ENCODE assay signal across 23 cellular contexts in the genomic region with DNA sequence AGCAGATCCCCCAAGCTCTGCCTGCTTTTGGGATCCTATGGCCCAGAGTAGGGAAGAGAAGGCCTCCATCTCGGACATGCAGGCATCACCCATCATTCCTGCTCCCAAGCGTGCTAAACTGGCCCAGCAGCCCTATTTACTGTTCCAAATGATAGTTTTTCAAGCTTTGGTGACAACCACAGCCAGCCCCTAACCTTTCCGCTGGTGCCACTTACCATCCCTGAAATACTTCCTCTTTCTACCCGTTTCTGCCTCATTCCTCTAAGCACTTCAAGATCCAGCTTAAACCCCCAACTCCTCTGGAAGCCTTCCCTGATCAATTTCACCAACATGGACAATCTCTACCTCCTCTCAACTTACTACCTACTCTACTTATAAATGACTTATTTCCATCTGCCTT. TPM values are rescaled to one million over a fixed set of nuclear protein-coding genes. Genes with fewer than 3 reads are reported as not detected.
DNase-seq lines count a peak whose midpoint lies in the region; ATAC-seq and TF ChIP-seq lines count a peak whose summit lies in the region.
"Had no signal": no experiment of that assay in that cellular context is flagged by ENCODE, and none has a peak within 500 bp of the region (broad histone marks: within the 10 kb centered on the region; RNA-seq: fewer than 3 reads in every experiment).

No MANE protein-coding gene starts in this region.

- H3K9me3 ChIP-seq in heart left ventricle, result no peaks in the 10 kb centered on the region
- H3K9me3 ChIP-seq: BE2C, left lung, prostate gland had no signal

- 83 to 89% (median 85%) methylated on average over 4 of the region's 4 CpGs for WGBS in heart left ventricle, 4 donors

- H3K27ac ChIP-seq in heart left ventricle (no peak overlapping the region), foreskin keratinocyte (no peak overlapping the region)
- H3K27ac ChIP-seq: brain microvascular endothelial cell, KMS-11, left lung, prostate gland had no signal

- no peaks in the 10 kb centered on the region for H3K27me3 ChIP-seq in heart left ventricle
- no peaks in the 10 kb centered on the region for H3K27me3 ChIP-seq in foreskin keratinocyte
- H3K27me3 ChIP-seq: BE2C, brain microvascular endothelial cell, left lung had no signal

- no peak for DNase-seq in left ventricle myocardium superior
- no peak for DNase-seq in heart left ventricle
- DNase-seq in OCI-M1 (lab: John Stamatoyannopoulos, UW), result peak; percentile 16
- DNase-seq in left lobe of liver (ENCODE audit: low spot score), result no peak
- no peak for DNase-seq in foreskin keratinocyte
- no peak for DNase-seq in RKO (ENCODE audit: low spot score)
- no peak for DNase-seq in 8988T
- DNase-seq: activated CD4-positive, alpha-beta T cell treated with anti-CD3 and anti-CD28 coated beads for 48 hours; activated naive CD4-positive, alpha-beta T cell treated with anti-CD3 and anti-CD28 coated beads, Interleukin-2, amount 50 U/mL, for 16 hours; brain microvascular endothelial cell; CD8-positive, alpha-beta memory T cell; left lung; naive B cell; stimulated activated CD4-positive, alpha-beta T cell treated with anti-CD3 and anti-CD28 coated beads, Interleukin-12 subunit alpha, Interleukin-12 subunit beta, amount 100 ng/mL, for 4 hours; stimulated activated CD4-positive, alpha-beta T cell treated with anti-CD3 and anti-CD28 coated beads, Interleukin-2, amount 100 ng/mL, for 48 hours; stimulated activated naive CD8-positive, alpha-beta T cell treated with anti-CD3 and anti-CD28 coated beads, Interleukin-15, amount 100 ng/mL, for 72 hours; SW 1271 had no signal

- H3K4me1 ChIP-seq in heart left ventricle (peaks cover 0 to 33% (median 9%) of the 10 kb centered on the region in 12 donors), foreskin keratinocyte (peaks cover 37% of the 10 kb centered on the region)
- H3K4me1 ChIP-seq: prostate gland had no signal

- TF ChIP-seq POLR2A in heart left ventricle (IDR thresholded peaks at IDR 0.05), result no peak

- no peak for TF ChIP-seq CTCF in heart left ventricle (IDR thresholded peaks at IDR 0.05)
- no peak for TF ChIP-seq CTCF in foreskin keratinocyte (conservative IDR thresholded peaks at IDR 0.05)

- intact Hi-C loops in left ventricle myocardium superior (cut with micrococcal nuclease) (no loop called here), heart left ventricle (cut with DNase I) (loop anchor here in 1 of 10 donors (5.0 kb wide), 1 partner anchor 97 kb away; no protein-coding TSS in a partner anchor)

- H3K4me3 ChIP-seq in heart left ventricle, result no peak overlapping the region
- H3K4me3 ChIP-seq: left lung, prostate gland had no signal

- ATAC-seq in left ventricle myocardium superior (peak; percentile 29), heart left ventricle (no peak), left lobe of liver (peak; percentile 56), foreskin keratinocyte (no peak)
- ATAC-seq: activated T-helper 17 cell treated with anti-CD3 and anti-CD28 coated beads, Interleukin-2, amount 50 U/mL, for 72 hours; left lung; PC-3; sciatic nerve; stimulated activated naive CD8-positive, alpha-beta T cell treated with anti-CD3 and anti-CD28 coated beads, Interleukin-15, amount 100 ng/mL, for 72 hours had no signal

- no peaks in the 10 kb centered on the region for H3K36me3 ChIP-seq in heart left ventricle
- H3K36me3 ChIP-seq: BE2C, brain microvascular endothelial cell, left lung, prostate gland had no signal

RNA-seq across cellular contexts. Expression of a gene that starts 36.2 kb away (rescaled TPM):
- total RNA-seq in left ventricle myocardium superior (9.1 TPM), heart left ventricle (10 to 100 TPM in 2 of 9 donors, 1 to 10 TPM in 7; 3.4 to 15.7 (median 7.1) TPM), left lobe of liver (7.0 TPM), foreskin keratinocyte (0.25 and 0.34 TPM in 2 replicates)
- polyA plus RNA-seq in heart left ventricle (1 to 10 TPM; 5.4 to 6.7 TPM), foreskin keratinocyte (0.03 and 0.09 TPM in 2 replicates)
- total RNA-seq: activated T-helper 17 cell treated with anti-CD3 and anti-CD28 coated beads, Interleukin-2, amount 50 U/mL, for 72 hours; CD8-positive, alpha-beta memory T cell had no signal

Comparison
In these comparisons a context has a peak if more than half of its experiments do, and no peak if none do; other contexts are left out.
1. ATAC-seq: peak in left ventricle myocardium superior (single experiment) and left lobe of liver (single experiment); none in heart left ventricle (0 of 4) and foreskin keratinocyte (single experiment).